ENCODE assay signal across 9 cellular contexts in the genomic region with DNA sequence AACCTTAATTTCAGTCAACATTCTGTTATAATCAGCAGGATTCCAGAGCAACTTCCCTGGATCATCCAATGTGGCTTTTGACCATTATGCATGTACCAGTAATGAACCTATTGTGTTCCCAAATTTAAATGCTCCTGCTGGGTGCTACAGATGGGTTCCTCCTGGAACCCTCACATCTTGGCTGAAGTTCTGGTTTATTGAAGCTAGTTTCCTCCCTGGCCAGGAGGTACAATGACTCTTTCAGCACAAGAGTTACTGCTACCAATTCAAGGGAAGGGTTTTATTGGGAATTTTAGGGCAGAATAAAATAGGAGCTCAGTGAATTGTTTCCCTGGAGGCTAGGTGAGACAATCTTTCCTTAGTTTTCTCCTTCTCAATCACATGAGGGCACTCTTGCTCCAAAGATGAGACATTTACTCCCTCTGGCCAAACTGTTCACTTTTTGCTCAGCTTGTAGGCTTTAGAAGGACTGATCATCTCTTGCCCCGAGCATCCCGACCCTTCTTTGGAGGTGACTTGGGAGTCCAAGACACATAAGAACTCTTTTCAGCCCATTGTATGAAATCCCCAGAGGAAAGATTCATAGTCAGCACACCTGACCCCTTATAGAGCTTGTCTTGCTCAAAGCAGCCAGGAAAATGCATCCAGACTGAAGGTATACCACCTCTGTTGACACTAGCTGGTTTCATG. TPM values are rescaled to one million over a fixed set of nuclear protein-coding genes. Genes with fewer than 3 reads are reported as not detected.
DNase-seq lines count a peak whose midpoint lies in the region; ATAC-seq, FAIRE-seq and TF ChIP-seq lines count a peak whose summit lies in the region.
"Had no signal": no experiment of that assay in that cellular context is flagged by ENCODE, and none has a peak within 500 bp of the region (broad histone marks: within the 10 kb centered on the region; RNA-seq: fewer than 3 reads in every experiment).

No MANE protein-coding gene starts in this region.

- FAIRE-seq in TTC549 (lab: Jason Lieb, UNC), result peak; percentile 15

- TF ChIP-seq CTCF in natural killer cell (IDR thresholded peaks at IDR 0.05), result no peak

- H3K27me3 Mint-ChIP-seq in activated CD4-positive, alpha-beta T cell treated with anti-CD3 and anti-CD28 coated beads for 36 hours, result peaks cover 18% of the 10 kb centered on the region
- H3K27me3 Mint-ChIP-seq in activated CD4-positive, alpha-beta T cell treated with anti-CD3 and anti-CD28 coated beads, Interleukin-2, amount 10 ng/mL, durations not matched to agents 7 days and 5 days, result peaks cover 44% of the 10 kb centered on the region
- peaks cover 27 to 50% of the 10 kb centered on the region in 2 donors for H3K27me3 Mint-ChIP-seq in natural killer cell (ENCODE audit: low read depth in 2 of 2)

- DNase-seq in activated CD4-positive, alpha-beta T cell treated with anti-CD3 and anti-CD28 coated beads for 36 hours, result no peak
- DNase-seq in activated CD4-positive, alpha-beta T cell treated with anti-CD3 and anti-CD28 coated beads, Interleukin-2, amount 50 U/mL, for 48 hours, result no peak
- DNase-seq in NCI-H1694 (lab: John Stamatoyannopoulos, UW), result peak; percentile 46
- DNase-seq in left cardiac atrium, result no peak
- no peak for DNase-seq in stimulated activated naive CD8-positive, alpha-beta T cell treated with anti-CD3 and anti-CD28 coated beads, Interleukin-15, Interleukin-2, amounts not matched to agents 100 U/mL and 50 U/mL, for 24 hours
- DNase-seq in activated CD4-positive, alpha-beta T cell treated with anti-CD3 and anti-CD28 coated beads, Interleukin-2, amount 10 ng/mL, durations not matched to agents 7 days and 5 days, result no peak
- DNase-seq in natural killer cell, result no peak

- no peak overlapping the region for H3K27ac Mint-ChIP-seq in activated CD4-positive, alpha-beta T cell treated with anti-CD3 and anti-CD28 coated beads for 36 hours
- H3K27ac Mint-ChIP-seq in activated CD4-positive, alpha-beta T cell treated with anti-CD3 and anti-CD28 coated beads, Interleukin-2, amount 10 ng/mL, durations not matched to agents 7 days and 5 days, result no peak overlapping the region
- no peak overlapping the region for H3K27ac Mint-ChIP-seq in natural killer cell
- H3K27ac Mint-ChIP-seq: CD4-positive, CD25-positive, alpha-beta regulatory T cell had no signal

- ATAC-seq in activated CD4-positive, alpha-beta T cell treated with anti-CD3 and anti-CD28 coated beads for 36 hours, result peak; percentile 58
- ATAC-seq in left cardiac atrium (peak; percentile 85 to 86), natural killer cell (no peak)
- ATAC-seq in stimulated activated naive CD8-positive, alpha-beta T cell treated with anti-CD3 and anti-CD28 coated beads, Interleukin-15, Interleukin-2, amounts not matched to agents 100 U/mL and 50 U/mL, for 24 hours, result peak; percentile 36

- H3K9me3 Mint-ChIP-seq in activated CD4-positive, alpha-beta T cell treated with anti-CD3 and anti-CD28 coated beads for 36 hours (ENCODE audit: low read depth), result no peaks in the 10 kb centered on the region
- no peaks in the 10 kb centered on the region for H3K9me3 Mint-ChIP-seq in activated CD4-positive, alpha-beta T cell treated with anti-CD3 and anti-CD28 coated beads, Interleukin-2, amount 10 ng/mL, durations not matched to agents 7 days and 5 days
- H3K9me3 Mint-ChIP-seq in natural killer cell, result no peaks in the 10 kb centered on the region
- H3K9me3 Mint-ChIP-seq: CD4-positive, CD25-positive, alpha-beta regulatory T cell had no signal

- H3K4me1 Mint-ChIP-seq in activated CD4-positive, alpha-beta T cell treated with anti-CD3 and anti-CD28 coated beads for 36 hours, result no peaks in the 10 kb centered on the region
- no peaks in the 10 kb centered on the region for H3K4me1 Mint-ChIP-seq in activated CD4-positive, alpha-beta T cell treated with anti-CD3 and anti-CD28 coated beads, Interleukin-2, amount 10 ng/mL, durations not matched to agents 7 days and 5 days
- H3K4me1 Mint-ChIP-seq in natural killer cell, result no peaks in the 10 kb centered on the region

- no peak overlapping the region for H3K4me3 Mint-ChIP-seq in activated CD4-positive, alpha-beta T cell treated with anti-CD3 and anti-CD28 coated beads for 36 hours
- H3K4me3 Mint-ChIP-seq in activated CD4-positive, alpha-beta T cell treated with anti-CD3 and anti-CD28 coated beads, Interleukin-2, amount 10 ng/mL, durations not matched to agents 7 days and 5 days, result no peak overlapping the region
- H3K4me3 Mint-ChIP-seq in natural killer cell, result no peak overlapping the region
- H3K4me3 Mint-ChIP-seq: CD4-positive, CD25-positive, alpha-beta regulatory T cell had no signal

- intact Hi-C loops in activated CD4-positive, alpha-beta T cell treated with anti-CD3 and anti-CD28 coated beads for 36 hours (cut with DNase I, micrococcal nuclease), result loop anchor here (1.0 to 10.0 kb wide), 3 partner anchors 304 to 692 kb away; partner anchors contain the start of gene TMEM108 (in 1 of the 2)
- intact Hi-C loops in left cardiac atrium (cut with DNase I), result loop anchor here (2.0 to 10.0 kb wide), 4 partner anchors 304 to 656 kb away; partner anchors contain the start of gene TMEM108 (in 1 of the 2)
- intact Hi-C loops in natural killer cell (cut with micrococcal nuclease), result no loop called here

- POLR2A ChIA-PET in activated CD4-positive, alpha-beta T cell treated with anti-CD3 and anti-CD28 coated beads for 36 hours (lab: Charles Lee), result interaction anchor here (0.7 kb wide), 1 partner anchor 527 kb away, joined by 4 read pairs; no protein-coding TSS in a partner anchor
- POLR2A ChIA-PET in activated CD4-positive, alpha-beta T cell treated with anti-CD3 and anti-CD28 coated beads, Interleukin-2, amount 10 ng/mL, durations not matched to agents 7 days and 5 days (lab: Charles Lee), result interaction anchor here (0.6 kb wide), 1 partner anchor 314 kb away, joined by 8 read pairs; no protein-coding TSS in a partner anchor

- no peaks in the 10 kb centered on the region for H3K36me3 Mint-ChIP-seq in activated CD4-positive, alpha-beta T cell treated with anti-CD3 and anti-CD28 coated beads for 36 hours (ENCODE audit: low read depth)
- H3K36me3 Mint-ChIP-seq in activated CD4-positive, alpha-beta T cell treated with anti-CD3 and anti-CD28 coated beads, Interleukin-2, amount 10 ng/mL, durations not matched to agents 7 days and 5 days (ENCODE audit: low read depth), result no peaks in the 10 kb centered on the region
- no peaks in the 10 kb centered on the region for H3K36me3 Mint-ChIP-seq in natural killer cell
- H3K36me3 Mint-ChIP-seq: CD4-positive, CD25-positive, alpha-beta regulatory T cell had no signal

- CTCF ChIA-PET in activated CD4-positive, alpha-beta T cell treated with anti-CD3 and anti-CD28 coated beads for 36 hours (lab: Charles Lee), result interaction anchor here (0.6 to 1.7 kb wide), 4 partner anchors 8 to 1431 kb away, joined by 3 to 9 read pairs (median 3); no protein-coding TSS in a partner anchor
- CTCF ChIA-PET in activated CD4-positive, alpha-beta T cell treated with anti-CD3 and anti-CD28 coated beads, Interleukin-2, amount 10 ng/mL, durations not matched to agents 7 days and 5 days (lab: Charles Lee), result interaction anchor here (0.6 to 1.2 kb wide), 3 partner anchors 8 to 704 kb away, joined by 3 to 4 read pairs (median 3); no protein-coding TSS in a partner anchor

RNA-seq across cellular contexts. Expression of gene NPHP3, which starts 8.8 kb away (rescaled TPM):
- 10 to 100 TPM; 11.8 to 11.9 TPM for total RNA-seq in activated CD4-positive, alpha-beta T cell treated with anti-CD3 and anti-CD28 coated beads for 36 hours
- total RNA-seq in left cardiac atrium, result 10 to 100 TPM in 1 of 2 donors, 1 to 10 TPM in 1; 8.9 to 11.6 TPM
- 10 to 100 TPM; 14.3 to 14.4 TPM for total RNA-seq in activated CD4-positive, alpha-beta T cell treated with anti-CD3 and anti-CD28 coated beads, Interleukin-2, amount 10 ng/mL, durations not matched to agents 7 days and 5 days
- total RNA-seq in natural killer cell, result 10 to 100 TPM; 17.9 to 20.1 (median 20.0) TPM

Comparison
In these comparisons a context has a peak if more than half of its experiments do, and no peak if none do; other contexts are left out.
1. ATAC-seq: peak in activated CD4-positive, alpha-beta T cell treated with anti-CD3 and anti-CD28 coated beads for 36 hours (single experiment), left cardiac atrium (2 of 2) and stimulated activated naive CD8-positive, alpha-beta T cell treated with anti-CD3 and anti-CD28 coated beads, Interleukin-15, Interleukin-2, amounts not matched to agents 100 U/mL and 50 U/mL, for 24 hours (single experiment); none in natural killer cell (0 of 3).